Comparison of ENCODE assay signal across 11 cellular contexts in the genomic region with DNA sequence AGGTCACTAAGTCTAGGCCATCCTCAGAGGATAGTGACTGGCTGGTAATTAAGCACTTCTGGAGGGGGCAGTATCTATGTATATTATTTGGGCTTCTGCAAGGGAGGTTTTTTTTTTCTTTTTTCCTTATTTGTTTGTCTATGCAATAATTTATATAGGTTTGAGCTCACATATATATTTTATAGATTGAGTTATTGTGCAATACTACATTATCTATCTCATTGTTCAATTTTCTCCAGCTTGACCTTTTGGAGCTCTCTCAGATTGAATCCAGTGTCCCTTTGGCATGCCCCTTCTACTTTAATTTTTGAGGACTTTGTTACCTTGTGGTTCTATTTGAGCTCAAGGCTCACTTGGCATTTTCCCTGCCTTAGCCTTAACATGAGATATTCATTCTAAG.
"Had no signal": no experiment of that assay in that cellular context is flagged by ENCODE, and none has a peak within 500 bp of the region (broad histone marks: within the 10 kb centered on the region; RNA-seq: fewer than 3 reads in every experiment).

No MANE protein-coding gene starts in this region.

- H3K4me3 ChIP-seq: GM23248, GM23338, HAP-1 had no signal

- H3K4me2 ChIP-seq: GM23338 had no signal

- H3K9me3 ChIP-seq: HAP-1 had no signal

- H2AFZ ChIP-seq: GM23248, GM23338 had no signal

- H3K9ac ChIP-seq: GM23248 had no signal

- FAIRE-seq: H1, H54 had no signal

- ATAC-seq: GM23338, HCT116 had no signal

- H3K36me3 ChIP-seq: HAP-1 had no signal

- DNase-seq: GM23248, GOT3, H7, H9, HCEC 1CT, HFFc6 had no signal

- H3K27ac ChIP-seq: GM23248 had no signal
